Comparison of ENCODE assay signal across 19 cellular contexts in genomic region chr20:2285618-2286017, GRCh38. TPM values are rescaled to one million over a fixed set of nuclear protein-coding genes. Genes with fewer than 3 reads are reported as not detected.
DNase-seq lines count a peak whose midpoint lies in the region; ATAC-seq and TF ChIP-seq lines count a peak whose summit lies in the region.
"Had no signal": no experiment of that assay in that cellular context is flagged by ENCODE, and none has a peak within 500 bp of the region (broad histone marks: within the 10 kb centered on the region; RNA-seq: fewer than 3 reads in every experiment).

No MANE protein-coding gene starts in this region.

- no peak for TF ChIP-seq RAD21 in HCT116 (IDR thresholded peaks at IDR 0.05; ENCODE audit: low read depth)

- H2AFZ ChIP-seq in HCT116 (ENCODE audit: low read depth, low read length, poor library complexity, severe bottlenecking) = peak overlapping the region; percentile 27

- H3K4me3 Mint-ChIP-seq in mesothelial cell of epicardium = no peak overlapping the region
- H3K4me3 Mint-ChIP-seq: HFFc6, IgD-negative memory B cell had no signal

- peak overlapping the region; percentile 21; the same call in 1 of the 2 replicates for H3K4me2 ChIP-seq in HCT116 (ENCODE audit: low read length)

- no peaks in the 10 kb centered on the region for H3K36me3 Mint-ChIP-seq in mesothelial cell of epicardium
- H3K36me3 Mint-ChIP-seq: IgD-negative memory B cell had no signal

- H4K20me1 ChIP-seq in HCT116 (ENCODE audit: insufficient read depth) = no peaks in the 10 kb centered on the region; the same call in 1 of the 2 replicates

- TF ChIP-seq CTCF in HCT116 (IDR thresholded peaks at IDR 0.05 in 2 of 3, conservative IDR thresholded peaks at IDR 0.05 in 1 of 3; ENCODE audit: borderline replicate concordance in 1 of 3, insufficient read depth in 1 of 3, low read depth in 2 of 3, low read length in 2 of 3) (no peak), RWPE2 (IDR thresholded peaks at IDR 0.05; ENCODE audit: poor library complexity, severe bottlenecking) (no peak), epithelial cell of esophagus (IDR thresholded peaks at IDR 0.05; ENCODE audit: insufficient read depth, low read depth, low read length, missing control alignments) (no peak), mesothelial cell of epicardium (IDR thresholded peaks at IDR 0.05; ENCODE audit: unreplicated experiment) (no peak)

- no peak overlapping the region for H3K4me3 ChIP-seq in HCT116 (replicated peaks in 1 of 2; ENCODE audit: low read depth in 1 of 2, low read length in 2 of 2)
- H3K4me3 ChIP-seq in RWPE2 (ENCODE audit: severe bottlenecking) = no peak overlapping the region
- no peak overlapping the region for H3K4me3 ChIP-seq in epithelial cell of esophagus (ENCODE audit: low read length)

- H3K9me3 ChIP-seq in HCT116 (ENCODE audit: control insufficient read depth in 1 of 2, insufficient read depth in 1 of 2, low read depth in 1 of 2, low read length in 2 of 2) (no peaks in the 10 kb centered on the region), RWPE2 (ENCODE audit: severe bottlenecking) (no peaks in the 10 kb centered on the region)

- CTCF ChIA-PET in HCT116 (lab: Charles Lee) = no interaction called here

- H3K27me3 ChIP-seq in HCT116 (ENCODE audit: insufficient read depth, low read length) = no peaks in the 10 kb centered on the region
- H3K27me3 ChIP-seq in RWPE2 (ENCODE audit: insufficient read depth, poor library complexity, severe bottlenecking) = no peaks in the 10 kb centered on the region

- POLR2A ChIA-PET in HCT116 (lab: Charles Lee) = no interaction called here

- no peak overlapping the region for H3K9ac ChIP-seq in HCT116 (ENCODE audit: low read length)

- H3K27ac ChIP-seq in HCT116 (ENCODE audit: low read depth, low read length) = no peak overlapping the region
- no peak overlapping the region for H3K27ac ChIP-seq in RWPE2 (ENCODE audit: poor library complexity, severe bottlenecking)

- H3K4me1 Mint-ChIP-seq in mesothelial cell of epicardium = peaks cover 43% of the 10 kb centered on the region

- DNase-seq in HCT116 (ENCODE audit: low read depth, low spot score) (no peak), RWPE2 (ENCODE audit: low spot score) (no peak), epithelial cell of esophagus (ENCODE audit: low read depth) (peak; percentile 51), mesothelial cell of epicardium (ENCODE audit: low spot score in 2 of 2, unreplicated experiment in 2 of 2) (no peak), mesenteric fat pad (ENCODE audit: low spot score) (no peak), DMS114 treated with DMSO at 0.1 percent for 48 hours (lab: John Stamatoyannopoulos, UW; ENCODE audit: unreplicated experiment) (no peak), germinal center (ENCODE audit: low spot score) (no peak)
- DNase-seq: HFFc6, MM.1S, NCI-H1105, NCI-H2081 treated with DMSO at 0.1 percent for 48 hours, NCI-H446 treated with DMSO at 0.1 percent for 48 hours, NCI-H69, SHP77 treated with DMSO at 0.1 percent for 48 hours, T-helper 1 cell had no signal

- no peak for ATAC-seq in HCT116
- peak; percentile 56 for ATAC-seq in RWPE2 (ENCODE audit: low read depth)
- ATAC-seq: SK-N-SH treated with all-trans-retinoic acid at 6 μM for 48 hours had no signal

- no peaks in the 10 kb centered on the region for H3K79me2 ChIP-seq in HCT116 (ENCODE audit: insufficient read depth, low read length)

- no peak for TF ChIP-seq POLR2A in HCT116 (IDR thresholded peaks at IDR 0.05; ENCODE audit: borderline replicate concordance, extremely low read depth, insufficient read depth, insufficient read length)

- H3K9me2 ChIP-seq in HCT116 (ENCODE audit: insufficient read depth) = no peaks in the 10 kb centered on the region

- H3K27me3 Mint-ChIP-seq in mesothelial cell of epicardium (ENCODE audit: low read depth) = no peaks in the 10 kb centered on the region
- H3K27me3 Mint-ChIP-seq: IgD-negative memory B cell had no signal

- no TSS peak for BruUV-seq in HCT116 (replicated peaks; lab: Mats Ljungman, UMichigan)

- RAD21 ChIA-PET in HCT116 (lab: Charles Lee; ENCODE audit: low non-redundant PET in 1 of 2, low total read pairs in 2 of 2, uncharacterized antibody in 2 of 2, unreplicated experiment in 2 of 2) = no interaction called here

- intact Hi-C loops in HCT116 (cut with micrococcal nuclease) = no loop called here

- H3K36me3 ChIP-seq in HCT116 (ENCODE audit: control insufficient read depth in 1 of 2, insufficient read depth in 2 of 2, low read length in 2 of 2) = no peaks in the 10 kb centered on the region
- H3K36me3 ChIP-seq in RWPE2 (ENCODE audit: low read depth) = no peaks in the 10 kb centered on the region

- H3K27ac Mint-ChIP-seq in mesothelial cell of epicardium = peak overlapping the region; percentile 84
- H3K27ac Mint-ChIP-seq: HFFc6, IgD-negative memory B cell had no signal

- peaks cover 3% of the 10 kb centered on the region for H3K9me3 Mint-ChIP-seq in mesothelial cell of epicardium

- peaks cover 0 to 8% of the 10 kb centered on the region in 2 experiments; a peak in 2 of 4 replicates for H3K4me1 ChIP-seq in HCT116 (ENCODE audit: control insufficient read depth in 1 of 2, insufficient read depth in 2 of 2, low read length in 2 of 2)
- peaks cover 14% of the 10 kb centered on the region for H3K4me1 ChIP-seq in RWPE2 (ENCODE audit: insufficient read depth, poor library complexity, severe bottlenecking)

TF ChIP-seq in HCT116, 20 proteins besides CTCF, POLR2A, EP300 and RAD21:
- no peak for TF ChIP-seq EGR1 (IDR thresholded peaks at IDR 0.05; ENCODE audit: low read depth)
- TF ChIP-seq SRF (IDR thresholded peaks at IDR 0.05; ENCODE audit: low read depth) = no peak
- TF ChIP-seq TCF7L2 (IDR thresholded peaks at IDR 0.05; ENCODE audit: borderline replicate concordance, extremely low read depth, insufficient read depth, insufficient read length) = no peak
- TF ChIP-seq SIN3A (IDR thresholded peaks at IDR 0.05; ENCODE audit: low read depth) = no peak
- TF ChIP-seq EZH2 (IDR thresholded peaks at IDR 0.05) = no peak

RNA-seq across cellular contexts. Expression of gene TGM3, which starts 10.2 kb away (rescaled TPM):
- total RNA-seq in HCT116 (2021; ENCODE audit: unreplicated experiment) (not detected), mesothelial cell of epicardium (0.11 to 0.24 TPM (median 0.13 TPM) in 3 replicates), mesenteric fat pad (not detected)
- 0.02 TPM in 1 of 2 replicates, not detected in the other for polyA plus RNA-seq in HCT116 (2012)
- total RNA-seq: HT-29, LHCN-M2 had no signal
- polyA plus RNA-seq: IgD-negative memory B cell had no signal
